In the genomic region with DNA sequence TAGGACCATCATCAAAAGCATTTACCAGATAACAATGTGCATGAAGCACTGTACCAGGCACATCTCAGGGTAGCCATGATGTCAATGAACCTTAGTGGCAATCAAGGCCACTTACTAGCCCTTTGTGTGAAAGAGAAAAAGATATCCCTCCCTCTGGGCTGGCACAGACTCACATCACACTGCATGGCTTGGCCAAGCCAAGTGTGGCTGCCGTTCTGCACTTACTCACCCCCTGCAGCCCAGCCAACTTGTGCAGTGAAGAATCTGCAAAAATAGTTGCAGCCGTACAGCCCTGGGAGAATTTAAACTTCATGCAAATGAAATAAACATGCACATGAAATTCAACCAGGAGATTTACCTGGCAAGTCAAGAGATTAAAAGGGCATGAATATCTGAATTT, we compare ENCODE assay signal across 24 cellular contexts.
"Had no signal": no experiment of that assay in that cellular context is flagged by ENCODE, and none has a peak within 500 bp of the region (broad histone marks: within the 10 kb centered on the region; RNA-seq: fewer than 3 reads in every experiment).

No MANE protein-coding gene starts in this region.

- H3K36me3 ChIP-seq: esophagus muscularis mucosa, lower lobe of right lung, tibial nerve, uterus had no signal

- H3K27ac ChIP-seq: esophagus muscularis mucosa, foreskin keratinocyte, lower lobe of right lung, tibial nerve, uterus had no signal

- H3K4me3 ChIP-seq: esophagus muscularis mucosa, lower lobe of right lung, tibial nerve, uterus had no signal

- H3K9me3 ChIP-seq: esophagus muscularis mucosa, lower lobe of right lung, tibial nerve, uterus had no signal

- H3K27me3 ChIP-seq: esophagus muscularis mucosa, foreskin keratinocyte, tibial nerve, uterus had no signal

- DNase-seq: activated CD4-positive, alpha-beta T cell treated with anti-CD3 and anti-CD28 coated beads, Interleukin-2, amount 10 ng/mL, durations not matched to agents 7 days and 5 days; activated CD8-positive, alpha-beta T cell treated with anti-CD3 and anti-CD28 coated beads, Interleukin-2, amount 10 ng/mL, durations not matched to agents 7 days and 5 days; activated naive CD4-positive, alpha-beta T cell treated with anti-CD3 and anti-CD28 coated beads, Interleukin-2, amount 10 ng/mL, durations not matched to agents 7 days and 5 days; activated naive CD8-positive, alpha-beta T cell treated with anti-CD3 and anti-CD28 coated beads, Interleukin-2, amount 50 U/mL, for 24 hours; activated T-cell treated with anti-CD3 and anti-CD28 coated beads, Interleukin-2, amount 50 U/mL, for 4 hours; anterior cingulate cortex; cerebellar nuclear complex; effector memory CD4-positive, alpha-beta T cell; foreskin keratinocyte; glutamatergic neuron; hippocampal formation; islet precursor cell; lower lobe of right lung; stimulated activated CD4-positive, alpha-beta T cell treated with anti-CD3 and anti-CD28 coated beads, Interleukin-12 subunit alpha, Interleukin-12 subunit beta, amount 100 ng/mL, for 4 hours; stimulated activated CD4-positive, alpha-beta T cell treated with anti-CD3 and anti-CD28 coated beads, Interleukin-1b, Interleukin-23, amount 100 ng/mL, for 48 hours; stimulated activated naive CD8-positive, alpha-beta T cell treated with anti-CD3 and anti-CD28 coated beads, Interleukin-15, Interleukin-2, amounts not matched to agents 100 U/mL and 50 U/mL, for 24 hours; substantia nigra; uterus had no signal

- FAIRE-seq: bronchial epithelial cell, endothelial cell of umbilical vein had no signal

- H3K4me1 ChIP-seq: foreskin keratinocyte, lower lobe of right lung, tibial nerve, uterus had no signal

- ATAC-seq: activated CD4-positive, CD25-positive, alpha-beta regulatory T cell treated with anti-CD3 and anti-CD28 coated beads, Interleukin-2, amount 50 U/mL, for 24 hours; activated CD8-positive, alpha-beta T cell treated with anti-CD3 and anti-CD28 coated beads, Interleukin-2, amount 10 ng/mL, durations not matched to agents 7 days and 5 days; activated naive CD8-positive, alpha-beta T cell treated with anti-CD3 and anti-CD28 coated beads, Interleukin-2, amount 50 U/mL, for 24 hours; activated T-cell treated with anti-CD3 and anti-CD28 coated beads, Interleukin-2, amount 50 U/mL, for 4 hours; foreskin keratinocyte; lower lobe of right lung; natural killer cell treated with Interleukin-12 subunit alpha and Interleukin-12 subunit beta and Interleukin-15 and Interleukin-18, amount 100 ng/mL, for 72 hours; stimulated activated naive CD8-positive, alpha-beta T cell treated with anti-CD3 and anti-CD28 coated beads, Interleukin-15, Interleukin-2, amounts not matched to agents 100 U/mL and 50 U/mL, for 24 hours had no signal
